ENCODE assay signal across 10 cellular contexts in genomic region chr10:97464226-97464625, GRCh38. TPM values are rescaled to one million over a fixed set of nuclear protein-coding genes. Genes with fewer than 3 reads are reported as not detected.
DNase-seq lines count a peak whose midpoint lies in the region; ATAC-seq and TF ChIP-seq lines count a peak whose summit lies in the region.
"Had no signal": no experiment of that assay in that cellular context is flagged by ENCODE, and none has a peak within 500 bp of the region (broad histone marks: within the 10 kb centered on the region; RNA-seq: fewer than 3 reads in every experiment).

No MANE protein-coding gene starts in this region.

- H3K27ac ChIP-seq in CD4-positive, alpha-beta T cell (ENCODE audit: low read depth, low read length): no peak overlapping the region
- H3K27ac ChIP-seq in endodermal cell (ENCODE audit: low read depth, low read length): no peak overlapping the region
- peak overlapping the region; percentile 32 for H3K27ac ChIP-seq in osteoblast (ENCODE audit: low read depth, low read length)

- H3K9me3 Mint-ChIP-seq in CD4-positive, alpha-beta T cell: no peaks in the 10 kb centered on the region
- no peaks in the 10 kb centered on the region for H3K9me3 Mint-ChIP-seq in endodermal cell
- H3K9me3 Mint-ChIP-seq in activated T-helper 2 cell treated with anti-CD3 and anti-CD28 coated beads, Interferon-gamma antibody, Interleukin-2, Interleukin-4, amounts not matched to agents 10 μg/mL and 5 μg/mL and 100 μg/mL, durations not matched to agents 14 hours and 24 hours and 36 hours: no peaks in the 10 kb centered on the region

- no peaks in the 10 kb centered on the region for H3K27me3 ChIP-seq in CD4-positive, alpha-beta T cell (ENCODE audit: control insufficient read depth, insufficient read depth, low read length)
- H3K27me3 ChIP-seq in endodermal cell (ENCODE audit: control insufficient read depth, insufficient read depth, low read length, poor library complexity, severe bottlenecking) (no peaks in the 10 kb centered on the region), osteoblast (ENCODE audit: insufficient read depth, low read length) (no peaks in the 10 kb centered on the region)

- H3K4me1 ChIP-seq in endodermal cell (ENCODE audit: control insufficient read depth, insufficient read depth, low read length): peaks cover 3% of the 10 kb centered on the region
- H3K4me1 ChIP-seq in osteoblast (ENCODE audit: insufficient read depth, low read length): peaks cover 4% of the 10 kb centered on the region

- H3K4me1 Mint-ChIP-seq in CD4-positive, alpha-beta T cell (ENCODE audit: low read depth): no peaks in the 10 kb centered on the region
- no peaks in the 10 kb centered on the region for H3K4me1 Mint-ChIP-seq in endodermal cell
- H3K4me1 Mint-ChIP-seq in activated T-helper 2 cell treated with anti-CD3 and anti-CD28 coated beads, Interferon-gamma antibody, Interleukin-2, Interleukin-4, amounts not matched to agents 10 μg/mL and 5 μg/mL and 100 μg/mL, durations not matched to agents 14 hours and 24 hours and 36 hours (ENCODE audit: low read depth): no peaks in the 10 kb centered on the region

- H3K27me3 Mint-ChIP-seq in CD4-positive, alpha-beta T cell: no peaks in the 10 kb centered on the region
- no peaks in the 10 kb centered on the region for H3K27me3 Mint-ChIP-seq in endodermal cell (ENCODE audit: insufficient read depth)
- H3K27me3 Mint-ChIP-seq in activated T-helper 2 cell treated with anti-CD3 and anti-CD28 coated beads, Interferon-gamma antibody, Interleukin-2, Interleukin-4, amounts not matched to agents 10 μg/mL and 5 μg/mL and 100 μg/mL, durations not matched to agents 14 hours and 24 hours and 36 hours (ENCODE audit: low read depth): no peaks in the 10 kb centered on the region

- intact Hi-C loops in CD4-positive, alpha-beta T cell (cut with DNase I, micrococcal nuclease): no loop called here
- intact Hi-C loops in activated T-helper 2 cell treated with anti-CD3 and anti-CD28 coated beads, Interferon-gamma antibody, Interleukin-2, Interleukin-4, amounts not matched to agents 10 μg/mL and 5 μg/mL and 100 μg/mL, durations not matched to agents 14 hours and 24 hours and 36 hours (cut with micrococcal nuclease): no loop called here

- peaks cover 97% of the 10 kb centered on the region for H3K36me3 Mint-ChIP-seq in CD4-positive, alpha-beta T cell (ENCODE audit: low read depth)
- H3K36me3 Mint-ChIP-seq in endodermal cell (ENCODE audit: low read depth): peaks cover 74% of the 10 kb centered on the region
- H3K36me3 Mint-ChIP-seq in activated T-helper 2 cell treated with anti-CD3 and anti-CD28 coated beads, Interferon-gamma antibody, Interleukin-2, Interleukin-4, amounts not matched to agents 10 μg/mL and 5 μg/mL and 100 μg/mL, durations not matched to agents 14 hours and 24 hours and 36 hours (ENCODE audit: low read depth): peaks cover 76% of the 10 kb centered on the region

- CTCF ChIA-PET in CD4-positive, alpha-beta T cell (lab: Charles Lee): interaction anchor here (1.3 to 1.6 kb wide), 3 partner anchors 12 to 89 kb away, joined by 3 to 5 read pairs (median 5); no protein-coding TSS in a partner anchor

- H3K9me3 ChIP-seq in CD4-positive, alpha-beta T cell (ENCODE audit: control insufficient read depth, low read length): no peaks in the 10 kb centered on the region
- no peaks in the 10 kb centered on the region for H3K9me3 ChIP-seq in endodermal cell (ENCODE audit: control insufficient read depth, low read length)
- no peaks in the 10 kb centered on the region for H3K9me3 ChIP-seq in osteoblast (ENCODE audit: low read depth, low read length)
- H3K9me3 ChIP-seq: prostate gland had no signal

- no peak for DNase-seq in CD4-positive, alpha-beta T cell
- peak; percentile 70 for DNase-seq in LHCN-M2 (ENCODE audit: low read depth)
- DNase-seq in endodermal cell: no peak
- DNase-seq in osteoblast (ENCODE audit: insufficient read length, low spot score, missing footprints): no peak
- no peak for DNase-seq in SHP77 treated with DMSO at 0.1 percent for 48 hours (lab: John Stamatoyannopoulos, UW)
- no peak for DNase-seq in stimulated activated CD8-positive, alpha-beta memory T cell treated with anti-CD3 and anti-CD28 coated beads, Interleukin-4, amount 100 ng/mL, for 48 hours
- DNase-seq in activated T-helper 2 cell treated with anti-CD3 and anti-CD28 coated beads, Interferon-gamma antibody, Interleukin-2, Interleukin-4, amounts not matched to agents 10 μg/mL and 5 μg/mL and 100 μg/mL, durations not matched to agents 14 hours and 24 hours and 36 hours (ENCODE audit: low spot score): no peak
- no peak for DNase-seq in DMS53 (lab: John Stamatoyannopoulos, UW)
- DNase-seq: NCI-H748 treated with DMSO at 0.1 percent for 48 hours had no signal

- peak overlapping the region; percentile 56 for H3K27ac Mint-ChIP-seq in CD4-positive, alpha-beta T cell
- peak overlapping the region; percentile 14 for H3K27ac Mint-ChIP-seq in endodermal cell
- H3K27ac Mint-ChIP-seq in activated T-helper 2 cell treated with anti-CD3 and anti-CD28 coated beads, Interferon-gamma antibody, Interleukin-2, Interleukin-4, amounts not matched to agents 10 μg/mL and 5 μg/mL and 100 μg/mL, durations not matched to agents 14 hours and 24 hours and 36 hours: no peak overlapping the region

- peaks cover 93% of the 10 kb centered on the region for H3K36me3 ChIP-seq in endodermal cell (ENCODE audit: control insufficient read depth, insufficient read depth, low read length)
- H3K36me3 ChIP-seq in osteoblast (ENCODE audit: insufficient read depth, low read length): peaks cover 94% of the 10 kb centered on the region

- no peak for TF ChIP-seq CTCF in CD4-positive, alpha-beta T cell (IDR thresholded peaks at IDR 0.05)
- TF ChIP-seq CTCF in endodermal cell (conservative IDR thresholded peaks at IDR 0.05) (no peak), osteoblast (IDR thresholded peaks at IDR 0.05; ENCODE audit: extremely low read depth, low read depth, low read length) (no peak)

- no peak overlapping the region for H3K4me3 ChIP-seq in endodermal cell (ENCODE audit: low read length)
- H3K4me3 ChIP-seq in osteoblast (ENCODE audit: insufficient read depth, low read length): no peak overlapping the region
- H3K4me3 ChIP-seq: prostate gland had no signal

- no peak for ATAC-seq in CD4-positive, alpha-beta T cell (ENCODE audit: poor library complexity)

- WGBS in endodermal cell (ENCODE audit: insufficient coverage in 1 of 2, insufficient read length in 1 of 2), 2 experiments: 84 to 100% methylated on average over 1 of the region's 1 CpG

- peaks cover 5% of the 10 kb centered on the region for H3K79me2 ChIP-seq in osteoblast (ENCODE audit: insufficient read depth, low read length)

- H3K4me3 Mint-ChIP-seq in CD4-positive, alpha-beta T cell: no peak overlapping the region
- H3K4me3 Mint-ChIP-seq in endodermal cell: no peak overlapping the region
- H3K4me3 Mint-ChIP-seq in activated T-helper 2 cell treated with anti-CD3 and anti-CD28 coated beads, Interferon-gamma antibody, Interleukin-2, Interleukin-4, amounts not matched to agents 10 μg/mL and 5 μg/mL and 100 μg/mL, durations not matched to agents 14 hours and 24 hours and 36 hours (ENCODE audit: low read depth): no peak overlapping the region

- no peak overlapping the region for H2AFZ ChIP-seq in osteoblast (ENCODE audit: low read length)

- H3K4me2 ChIP-seq in osteoblast (ENCODE audit: insufficient read depth, low read length): no peak overlapping the region

- H4K20me1 ChIP-seq in osteoblast (ENCODE audit: insufficient read depth, low read length): peaks cover 10% of the 10 kb centered on the region

- no peak overlapping the region for H3K9ac ChIP-seq in endodermal cell (ENCODE audit: extremely low read depth, low read length, poor library complexity, severe bottlenecking)

- POLR2A ChIA-PET in CD4-positive, alpha-beta T cell (lab: Charles Lee): no interaction called here

RNA-seq across cellular contexts. Expression of gene ZDHHC16, which starts 18.3 kb away (rescaled TPM):
- 1 to 10 TPM; 6.2 to 6.5 TPM for total RNA-seq in CD4-positive, alpha-beta T cell
- 77.3 and 86.1 TPM in 2 replicates for total RNA-seq in LHCN-M2 (2014; rRNA removed)
- polyA plus RNA-seq in LHCN-M2 (2012): 59.4 TPM
- 10 to 100 TPM; 44.5 to 53.6 TPM for total RNA-seq in endodermal cell
- 39.3 TPM for polyA plus RNA-seq in endodermal cell (2013, experiment 1 of 2)
- 34.4 TPM for polyA plus RNA-seq in endodermal cell (2013, experiment 2 of 2)
- total RNA-seq in osteoblast: 39.8 and 45.1 TPM in 2 replicates
- total RNA-seq in activated T-helper 2 cell treated with anti-CD3 and anti-CD28 coated beads, Interferon-gamma antibody, Interleukin-2, Interleukin-4, amounts not matched to agents 10 μg/mL and 5 μg/mL and 100 μg/mL, durations not matched to agents 14 hours and 24 hours and 36 hours: 41.4 and 52.9 TPM in 2 replicates

RNA-seq across cellular contexts. Expression of gene EXOSC1, which starts 18.4 kb away (rescaled TPM):
- total RNA-seq in CD4-positive, alpha-beta T cell: 10 to 100 TPM; 28.8 to 29.7 TPM
- total RNA-seq in LHCN-M2 (2014; rRNA removed) (34.4 and 38.3 TPM in 2 replicates), endodermal cell (10 to 100 TPM; 48.9 to 55.6 TPM), osteoblast (40.2 and 47.4 TPM in 2 replicates)
- polyA plus RNA-seq in LHCN-M2 (2012): 42.0 TPM
- 57.7 TPM for polyA plus RNA-seq in endodermal cell (2013, experiment 1 of 2)
- 54.7 TPM for polyA plus RNA-seq in endodermal cell (2013, experiment 2 of 2)
- total RNA-seq in activated T-helper 2 cell treated with anti-CD3 and anti-CD28 coated beads, Interferon-gamma antibody, Interleukin-2, Interleukin-4, amounts not matched to agents 10 μg/mL and 5 μg/mL and 100 μg/mL, durations not matched to agents 14 hours and 24 hours and 36 hours: 49.9 and 53.4 TPM in 2 replicates

RNA-seq across cellular contexts. Expression of gene MMS19, which starts 34.0 kb away (rescaled TPM):
- total RNA-seq in CD4-positive, alpha-beta T cell: 10 to 100 TPM; 58.4 to 65.7 TPM
- 95.3 and 112 TPM in 2 replicates for total RNA-seq in LHCN-M2 (2014; rRNA removed)
- 65.9 TPM for polyA plus RNA-seq in LHCN-M2 (2012)
- 10 to 100 TPM; 84.2 to 98.8 TPM for total RNA-seq in endodermal cell
- 103 TPM for polyA plus RNA-seq in endodermal cell (2013, experiment 1 of 2)
- polyA plus RNA-seq in endodermal cell (2013, experiment 2 of 2): 84.0 TPM
- total RNA-seq in osteoblast: 60.4 and 63.0 TPM in 2 replicates
- 106 and 108 TPM in 2 replicates for total RNA-seq in activated T-helper 2 cell treated with anti-CD3 and anti-CD28 coated beads, Interferon-gamma antibody, Interleukin-2, Interleukin-4, amounts not matched to agents 10 μg/mL and 5 μg/mL and 100 μg/mL, durations not matched to agents 14 hours and 24 hours and 36 hours

RNA-seq across cellular contexts. Expression of gene UBTD1, which starts 34.5 kb away (rescaled TPM):
- under 1 TPM; 0.56 to 0.80 TPM for total RNA-seq in CD4-positive, alpha-beta T cell
- total RNA-seq in LHCN-M2 (2014; rRNA removed) (36.5 and 39.3 TPM in 2 replicates), endodermal cell (10 to 100 TPM; 19.1 to 19.3 TPM), osteoblast (29.0 and 32.7 TPM in 2 replicates)
- polyA plus RNA-seq in LHCN-M2 (2012): 28.1 TPM
- polyA plus RNA-seq in endodermal cell (2013, experiment 1 of 2): 11.7 TPM
- 12.2 TPM for polyA plus RNA-seq in endodermal cell (2013, experiment 2 of 2)
- 1.6 and 1.8 TPM in 2 replicates for total RNA-seq in activated T-helper 2 cell treated with anti-CD3 and anti-CD28 coated beads, Interferon-gamma antibody, Interleukin-2, Interleukin-4, amounts not matched to agents 10 μg/mL and 5 μg/mL and 100 μg/mL, durations not matched to agents 14 hours and 24 hours and 36 hours

RNA-seq across cellular contexts. Expression of gene PGAM1, which starts 38.2 kb away (rescaled TPM):
- total RNA-seq in CD4-positive, alpha-beta T cell: 10 to 100 TPM; 50.7 to 55.5 TPM
- total RNA-seq in LHCN-M2 (2014; rRNA removed) (1,289 and 1,520 TPM in 2 replicates), endodermal cell (100 to 1,000 TPM; 490 to 499 TPM), osteoblast (256 and 330 TPM in 2 replicates)
- polyA plus RNA-seq in LHCN-M2 (2012): 840 TPM
- 541 TPM for polyA plus RNA-seq in endodermal cell (2013, experiment 1 of 2)
- polyA plus RNA-seq in endodermal cell (2013, experiment 2 of 2): 508 TPM
- 877 and 885 TPM in 2 replicates for total RNA-seq in activated T-helper 2 cell treated with anti-CD3 and anti-CD28 coated beads, Interferon-gamma antibody, Interleukin-2, Interleukin-4, amounts not matched to agents 10 μg/mL and 5 μg/mL and 100 μg/mL, durations not matched to agents 14 hours and 24 hours and 36 hours
